ENCODE assay signal across 16 cellular contexts in genomic region chr18:4908239-4908638, GRCh38.
"Had no signal": no experiment of that assay in that cellular context is flagged by ENCODE, and none has a peak within 500 bp of the region (broad histone marks: within the 10 kb centered on the region; RNA-seq: fewer than 3 reads in every experiment).

No MANE protein-coding gene starts in this region.

- H3K4me1 ChIP-seq: esophagus squamous epithelium, gastroesophageal sphincter, left ventricle myocardium inferior, lower lobe of right lung, stomach, transverse colon had no signal

- H3K36me3 ChIP-seq: esophagus squamous epithelium, gastroesophageal sphincter, left ventricle myocardium inferior, lower lobe of right lung, stomach, thoracic aorta, transverse colon had no signal

- ATAC-seq: gastroesophageal sphincter; lower lobe of right lung; naive thymus-derived CD8-positive, alpha-beta T cell; right cardiac atrium had no signal

- DNase-seq: esophagus squamous epithelium; foreskin fibroblast; immature natural killer cell; left ventricle myocardium inferior; lower lobe of right lung; mesendoderm; naive thymus-derived CD8-positive, alpha-beta T cell; right cardiac atrium; small intestine; stimulated activated CD4-positive, alpha-beta T cell treated with anti-CD3 and anti-CD28 coated beads, Interleukin-12 subunit alpha, Interleukin-12 subunit beta, amount 100 ng/mL, for 4 hours; stimulated activated naive CD4-positive, alpha-beta T cell; stomach; substantia nigra; transverse colon had no signal

- H3K9me3 ChIP-seq: esophagus squamous epithelium, gastroesophageal sphincter, left ventricle myocardium inferior, lower lobe of right lung, thoracic aorta, transverse colon had no signal

- H3K4me3 ChIP-seq: esophagus squamous epithelium, gastroesophageal sphincter, left ventricle myocardium inferior, lower lobe of right lung, stomach, thoracic aorta, transverse colon had no signal

- H3K27me3 ChIP-seq: esophagus squamous epithelium, gastroesophageal sphincter, stomach, transverse colon had no signal

- H3K27ac ChIP-seq: esophagus squamous epithelium, gastroesophageal sphincter, left ventricle myocardium inferior, lower lobe of right lung, stomach, thoracic aorta, transverse colon had no signal
